Comparison of ENCODE assay signal across 14 cellular contexts in genomic region chr4:76765473-76766183, GRCh38.
A peak's percentile ranks its signal among the peaks of the same experiment; 100 is the strongest.
DNase-seq lines count a peak whose midpoint lies in the region; ATAC-seq and TF ChIP-seq lines count a peak whose summit lies in the region.
"Had no signal": no experiment of that assay in that cellular context is flagged by ENCODE, and none has a peak within 500 bp of the region (broad histone marks: within the 10 kb centered on the region; RNA-seq: fewer than 3 reads in every experiment).

No MANE protein-coding gene starts in this region.

- H2AK5ac ChIP-seq in H9 (ENCODE audit: insufficient read length, low read length): no peak overlapping the region

- H2AFZ ChIP-seq in H9 (ENCODE audit: low read length): no peak overlapping the region

- H3K9me3 Mint-ChIP-seq in glutamatergic neuron (ENCODE audit: unreplicated experiment): no peaks in the 10 kb centered on the region
- H3K9me3 Mint-ChIP-seq in H9: no peaks in the 10 kb centered on the region
- H3K9me3 Mint-ChIP-seq in stimulated activated naive CD8-positive, alpha-beta T cell treated with anti-CD3 and anti-CD28 coated beads, Interleukin-15, amount 100 ng/mL, for 72 hours: peaks cover 3 to 5% of the 10 kb centered on the region in 2 donors
- H3K9me3 Mint-ChIP-seq: natural killer cell had no signal

- H3K14ac ChIP-seq in H9 (ENCODE audit: insufficient read depth, low read length): no peak overlapping the region

- H3K4me1 ChIP-seq in H9 (ENCODE audit: insufficient read depth, low read length): 0 out of 2 replicates have a peak, but pooled peaks cover 2% of the 10 kb centered on the region
- H3K4me1 ChIP-seq: left ventricle myocardium inferior had no signal

- H3K9ac ChIP-seq in H9 (ENCODE audit: extremely low read depth, insufficient read length, low read length): no peak overlapping the region

- H3K9me3 ChIP-seq in H9 (ENCODE audit: control insufficient read depth, low read depth, low read length): no peaks in the 10 kb centered on the region
- H3K9me3 ChIP-seq: left ventricle myocardium inferior had no signal

- no peak overlapping the region for H2BK20ac ChIP-seq in H9 (ENCODE audit: low read depth, low read length, poor library complexity, severe bottlenecking)

- H3T11ph ChIP-seq in H9 (ENCODE audit: low read length): no peak overlapping the region

- H3K18ac ChIP-seq in H9 (ENCODE audit: insufficient read length, low read depth, low read length): no peak overlapping the region

- no peak for TF ChIP-seq CTCF in GM06990 (IDR thresholded peaks at IDR 0.05; ENCODE audit: insufficient read depth, low read length, poor library complexity, severe bottlenecking)
- TF ChIP-seq CTCF in glutamatergic neuron (IDR thresholded peaks at IDR 0.05; ENCODE audit: partially characterized antibody, unreplicated experiment): no peak
- no peak for TF ChIP-seq CTCF in H9 (conservative IDR thresholded peaks at IDR 0.05)

- no peak overlapping the region for H3K4me3 Mint-ChIP-seq in glutamatergic neuron (ENCODE audit: unreplicated experiment)
- H3K4me3 Mint-ChIP-seq in H9: no peak overlapping the region
- H3K4me3 Mint-ChIP-seq in stimulated activated naive CD8-positive, alpha-beta T cell treated with anti-CD3 and anti-CD28 coated beads, Interleukin-15, amount 100 ng/mL, for 72 hours: no peak overlapping the region
- H3K4me3 Mint-ChIP-seq: natural killer cell had no signal

- no peak overlapping the region for H4K8ac ChIP-seq in H9 (replicated peaks; ENCODE audit: insufficient read length, low read depth, low read length)

- ATAC-seq in GM21526 (IDR thresholded peaks at IDR 0.05; ENCODE audit: low FRiP score, unreplicated experiment) (peak; percentile 91), HG03558 (IDR thresholded peaks at IDR 0.05; ENCODE audit: extremely low read depth, unreplicated experiment) (peak; percentile 41)
- ATAC-seq in stimulated activated naive CD8-positive, alpha-beta T cell treated with anti-CD3 and anti-CD28 coated beads, Interleukin-15, amount 100 ng/mL, for 72 hours: no peak
- ATAC-seq: natural killer cell had no signal

- H3K79me1 ChIP-seq in H9 (ENCODE audit: insufficient read depth, low read depth, low read length, poor library complexity, severe bottlenecking): no peaks in the 10 kb centered on the region

- no peaks in the 10 kb centered on the region for H4K20me1 ChIP-seq in H9 (ENCODE audit: control insufficient read depth, insufficient read depth, insufficient read length)

- WGBS in H9 (ENCODE audit: extremely low coverage, insufficient read length, low lambda C conversion rate): no CpG with 5 or more reads among the region's 14 CpGs

- H4K5ac ChIP-seq in H9 (ENCODE audit: insufficient read length, low read depth, low read length): no peak overlapping the region

- no peak overlapping the region for H2BK120ac ChIP-seq in H9 (ENCODE audit: low read depth, low read length, poor library complexity, severe bottlenecking)

- no peak overlapping the region for H3K4me2 ChIP-seq in H9 (ENCODE audit: insufficient read depth, insufficient read length, low read length)

- DNase-seq in GM06990 (ENCODE audit: extremely low read depth, insufficient read length): peak; percentile 47
- DNase-seq in glutamatergic neuron: no peak
- no peak for DNase-seq in H9
- no peak for DNase-seq in stimulated activated naive CD8-positive, alpha-beta T cell treated with anti-CD3 and anti-CD28 coated beads, Interleukin-15, amount 100 ng/mL, for 72 hours
- no peak for DNase-seq in GDM1 (lab: John Stamatoyannopoulos, UW)
- no peak for DNase-seq in NCI-H2081 (lab: John Stamatoyannopoulos, UW)
- DNase-seq: GOT3; hippocampal formation; left ventricle myocardium inferior; natural killer cell; stimulated activated CD8-positive, alpha-beta memory T cell treated with anti-CD3 and anti-CD28 coated beads, Interleukin-4, amount 100 ng/mL, for 48 hours had no signal

- H3K36me3 ChIP-seq in GM06990 (ENCODE audit: control insufficient read depth, insufficient read depth, low read length): no peaks in the 10 kb centered on the region; the same call in 1 of the 2 replicates

- no peaks in the 10 kb centered on the region for H3K79me2 ChIP-seq in H9 (ENCODE audit: insufficient read depth, low read length)

- no peak overlapping the region for H3K56ac ChIP-seq in H9 (ENCODE audit: insufficient read length, low read depth, low read length)

- no peak overlapping the region for H3K23ac ChIP-seq in H9 (ENCODE audit: insufficient read length, low read depth, low read length)

- H2BK5ac ChIP-seq in H9 (ENCODE audit: insufficient read length, low read length): no peak overlapping the region

- no peak overlapping the region for H3K27ac ChIP-seq in H9 (ENCODE audit: insufficient read length, low read depth, low read length)
- H3K27ac ChIP-seq: left ventricle myocardium inferior, VCaP had no signal

- H3K4ac ChIP-seq in H9 (ENCODE audit: low read depth, low read length): no peak overlapping the region

- H3K36me3 Mint-ChIP-seq in glutamatergic neuron (ENCODE audit: unreplicated experiment) (no peaks in the 10 kb centered on the region), H9 (ENCODE audit: insufficient read depth in 1 of 3, low read depth in 3 of 3) (peaks cover 19 to 58% (median 55%) of the 10 kb centered on the region in 3 experiments)
- H3K36me3 Mint-ChIP-seq: natural killer cell had no signal

- no peaks in the 10 kb centered on the region for H3K23me2 ChIP-seq in H9 (ENCODE audit: insufficient read length, low read depth, low read length, poor library complexity, severe bottlenecking)

- H4K91ac ChIP-seq in H9 (ENCODE audit: insufficient read length, low read depth, low read length): no peak overlapping the region

- H3K4me1 Mint-ChIP-seq in glutamatergic neuron (ENCODE audit: low read depth, unreplicated experiment) (peaks cover 9% of the 10 kb centered on the region), H9 (peaks cover 6 to 7% of the 10 kb centered on the region in 2 experiments)
- peaks cover 4% of the 10 kb centered on the region for H3K4me1 Mint-ChIP-seq in stimulated activated naive CD8-positive, alpha-beta T cell treated with anti-CD3 and anti-CD28 coated beads, Interleukin-15, amount 100 ng/mL, for 72 hours
- H3K4me1 Mint-ChIP-seq: natural killer cell had no signal

- H2BK12ac ChIP-seq in H9 (ENCODE audit: insufficient read length, low read depth, low read length): no peak overlapping the region

- H3K27me3 ChIP-seq in GM06990 (replicated peaks; ENCODE audit: control insufficient read depth, insufficient read depth, low read length) (no peaks in the 10 kb centered on the region), H9 (ENCODE audit: insufficient read depth, low read length) (no peaks in the 10 kb centered on the region)

- H3K27me3 Mint-ChIP-seq in glutamatergic neuron (ENCODE audit: unreplicated experiment) (no peaks in the 10 kb centered on the region), H9 (ENCODE audit: low read depth) (no peaks in the 10 kb centered on the region)
- H3K27me3 Mint-ChIP-seq in stimulated activated naive CD8-positive, alpha-beta T cell treated with anti-CD3 and anti-CD28 coated beads, Interleukin-15, amount 100 ng/mL, for 72 hours: peaks cover 17% of the 10 kb centered on the region

- H3K4me3 ChIP-seq in GM06990 (replicated peaks; ENCODE audit: low read depth, low read length): no peak overlapping the region
- H3K4me3 ChIP-seq: left ventricle myocardium inferior had no signal

- H2BK15ac ChIP-seq in H9 (ENCODE audit: low read depth, low read length): no peak overlapping the region

- H3K27ac Mint-ChIP-seq in glutamatergic neuron (ENCODE audit: unreplicated experiment): peak overlapping the region; percentile 52
- H3K27ac Mint-ChIP-seq in H9: peak overlapping the region in 1 of 3 experiments; percentile 55; a peak in 1 of 7 replicates
- H3K27ac Mint-ChIP-seq in stimulated activated naive CD8-positive, alpha-beta T cell treated with anti-CD3 and anti-CD28 coated beads, Interleukin-15, amount 100 ng/mL, for 72 hours: no peak overlapping the region
- H3K27ac Mint-ChIP-seq: natural killer cell had no signal
